Comparison of ENCODE assay signal across 25 cellular contexts in the genomic region with DNA sequence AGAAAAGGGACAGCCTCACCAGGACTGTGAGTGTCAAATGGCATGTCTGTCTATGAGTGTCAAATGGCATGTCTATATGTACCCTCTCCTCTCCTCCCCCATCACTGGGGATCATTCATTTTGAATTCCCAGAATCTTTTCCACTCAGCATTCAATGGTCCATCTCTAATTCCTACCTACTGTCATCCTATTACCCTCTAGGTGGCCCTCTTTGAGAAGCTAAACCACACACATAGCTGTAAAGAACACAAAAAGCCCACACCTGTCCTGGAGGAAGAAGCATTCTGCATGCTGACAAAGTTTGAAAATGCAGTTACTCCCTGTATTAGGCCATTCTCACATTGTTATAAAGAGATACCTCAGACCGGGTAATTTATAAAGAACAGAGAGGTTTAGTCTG. TPM values are rescaled to one million over a fixed set of nuclear protein-coding genes. Genes with fewer than 3 reads are reported as not detected.
DNase-seq lines count a peak whose midpoint lies in the region; ATAC-seq and TF ChIP-seq lines count a peak whose summit lies in the region.
"Had no signal": no experiment of that assay in that cellular context is flagged by ENCODE, and none has a peak within 500 bp of the region (broad histone marks: within the 10 kb centered on the region; RNA-seq: fewer than 3 reads in every experiment).

No MANE protein-coding gene starts in this region.

- WGBS in H9 (ENCODE audit: extremely low coverage, insufficient read length, low lambda C conversion rate), result no CpG with 5 or more reads among the region's 1 CpG
- no CpG with 5 or more reads among the region's 1 CpG for WGBS in mesendoderm (ENCODE audit: extremely low coverage, insufficient coverage, low lambda C conversion rate)

- no peak overlapping the region for H3K23ac ChIP-seq in H9 (ENCODE audit: insufficient read length, low read depth, low read length)
- no peak overlapping the region for H3K23ac ChIP-seq in mesendoderm (ENCODE audit: low read length)

- H2BK5ac ChIP-seq in H9 (ENCODE audit: insufficient read length, low read length) (no peak overlapping the region), mesendoderm (ENCODE audit: low read length) (no peak overlapping the region)

- H3K36me3 Mint-ChIP-seq in H9 (ENCODE audit: insufficient read depth in 1 of 3, low read depth in 3 of 3), result peaks cover 8 to 17% (median 10%) of the 10 kb centered on the region in 3 experiments
- H3K36me3 Mint-ChIP-seq: CD8-positive, alpha-beta T cell had no signal

- H3K14ac ChIP-seq in H9 (ENCODE audit: insufficient read depth, low read length), result no peak overlapping the region

- no peak overlapping the region for H3K18ac ChIP-seq in H9 (ENCODE audit: insufficient read length, low read depth, low read length)
- no peak overlapping the region for H3K18ac ChIP-seq in mesendoderm (ENCODE audit: low read length)

- H2AK5ac ChIP-seq in H9 (ENCODE audit: insufficient read length, low read length) (no peak overlapping the region), mesendoderm (ENCODE audit: low read length) (no peak overlapping the region)

- no peak overlapping the region for H3K4me3 Mint-ChIP-seq in H9
- H3K4me3 Mint-ChIP-seq: CD8-positive, alpha-beta T cell had no signal

- H2BK12ac ChIP-seq in H9 (ENCODE audit: insufficient read length, low read depth, low read length), result no peak overlapping the region

- no peaks in the 10 kb centered on the region for H3K4me1 ChIP-seq in H9 (ENCODE audit: insufficient read depth, low read length)
- no peaks in the 10 kb centered on the region for H3K4me1 ChIP-seq in mesendoderm (ENCODE audit: control insufficient read depth, low read depth, low read length)

- peaks cover 17% of the 10 kb centered on the region in 2 experiments for H3K9me3 Mint-ChIP-seq in H9

- H3K9ac ChIP-seq in H9 (ENCODE audit: extremely low read depth, insufficient read length, low read length), result no peak overlapping the region
- H3K9ac ChIP-seq in mesendoderm (ENCODE audit: low read length), result no peak overlapping the region
- H3K9ac ChIP-seq: BLaER1 treated with 17β-estradiol and CSF1 and Interleukin-3, amounts not matched to agents 10 nM and 100 nM had no signal

- TF ChIP-seq CTCF in H9 (conservative IDR thresholded peaks at IDR 0.05) (peak; percentile 35; the same call in 2 of the 3 replicates), WERI-Rb-1 (IDR thresholded peaks at IDR 0.05; ENCODE audit: low read depth, low read length) (0 out of 2 replicates have a peak, but pooled peaks have one; percentile 5)

- H3K9me3 ChIP-seq in H9 (ENCODE audit: control insufficient read depth, low read depth, low read length) (peaks cover under 1% of the 10 kb centered on the region), WERI-Rb-1 (ENCODE audit: severe bottlenecking) (peaks cover under 1% of the 10 kb centered on the region)

- H3K27ac ChIP-seq in H9 (ENCODE audit: insufficient read length, low read depth, low read length) (no peak overlapping the region), WERI-Rb-1 (no peak overlapping the region), mesendoderm (ENCODE audit: low read depth, low read length) (no peak overlapping the region)

- peak; percentile 34 for DNase-seq in COR-L47 (lab: John Stamatoyannopoulos, UW)
- no peak for DNase-seq in H9
- no peak for DNase-seq in WERI-Rb-1
- DNase-seq in mesendoderm, result peak; percentile 21
- DNase-seq in sciatic nerve (ENCODE audit: low spot score), result no peak
- no peak for DNase-seq in HPDE6-E6E7 (ENCODE audit: extremely low spot score)
- no peak for DNase-seq in KBM-7
- DNase-seq: Calu3; CD8-positive, alpha-beta T cell; DMS153; GDM1; MM.1S; NCI-H1092; NCI-H1436; NCI-H187 treated with DMSO at 0.1 percent for 48 hours; NCI-H2107; NCI-H226; NCI-H510A treated with DMSO at 0.1 percent for 48 hours; PC-3; Right ventricle myocardium superior had no signal

- no peak overlapping the region for H3K4ac ChIP-seq in H9 (ENCODE audit: low read depth, low read length)
- H3K4ac ChIP-seq in mesendoderm (ENCODE audit: low read depth, low read length), result no peak overlapping the region

- H4K20me1 ChIP-seq in H9 (ENCODE audit: control insufficient read depth, insufficient read depth, insufficient read length), result no peaks in the 10 kb centered on the region
- H4K20me1 ChIP-seq: BLaER1 treated with 17β-estradiol and CSF1 and Interleukin-3, amounts not matched to agents 10 nM and 100 nM had no signal

- H3K27me3 Mint-ChIP-seq in H9 (ENCODE audit: low read depth), result no peaks in the 10 kb centered on the region

- no peak overlapping the region for H2AFZ ChIP-seq in H9 (ENCODE audit: low read length)

- H4K5ac ChIP-seq in H9 (ENCODE audit: insufficient read length, low read depth, low read length) (no peak overlapping the region), mesendoderm (ENCODE audit: low read length) (no peak overlapping the region)

- H2BK15ac ChIP-seq in H9 (ENCODE audit: low read depth, low read length), result no peak overlapping the region
- H2BK15ac ChIP-seq in mesendoderm (replicated peaks; ENCODE audit: low read depth), result no peak overlapping the region

- H3K79me1 ChIP-seq in H9 (ENCODE audit: insufficient read depth, low read depth, low read length, poor library complexity, severe bottlenecking), result no peaks in the 10 kb centered on the region
- H3K79me1 ChIP-seq in mesendoderm (ENCODE audit: low read length), result no peaks in the 10 kb centered on the region

- no peaks in the 10 kb centered on the region for H3K27me3 ChIP-seq in H9 (ENCODE audit: insufficient read depth, low read length)
- no peaks in the 10 kb centered on the region for H3K27me3 ChIP-seq in WERI-Rb-1 (ENCODE audit: insufficient read depth, low read depth, severe bottlenecking)
- no peaks in the 10 kb centered on the region for H3K27me3 ChIP-seq in mesendoderm (ENCODE audit: insufficient read depth, low read length, poor library complexity)
- H3K27me3 ChIP-seq: BLaER1 treated with 17β-estradiol and CSF1 and Interleukin-3, amounts not matched to agents 10 nM and 100 nM had no signal

- H4K8ac ChIP-seq in H9 (replicated peaks; ENCODE audit: insufficient read length, low read depth, low read length), result no peak overlapping the region
- H4K8ac ChIP-seq in mesendoderm (ENCODE audit: low read depth, low read length), result no peak overlapping the region

- no peak overlapping the region; a peak in 1 of 7 replicates for H3K27ac Mint-ChIP-seq in H9
- H3K27ac Mint-ChIP-seq: CD8-positive, alpha-beta T cell had no signal

- H2BK120ac ChIP-seq in H9 (ENCODE audit: low read depth, low read length, poor library complexity, severe bottlenecking) (no peak overlapping the region), mesendoderm (ENCODE audit: low read depth, low read length) (no peak overlapping the region)

- no peaks in the 10 kb centered on the region for H3K23me2 ChIP-seq in H9 (ENCODE audit: insufficient read length, low read depth, low read length, poor library complexity, severe bottlenecking)

- H3K79me2 ChIP-seq in H9 (ENCODE audit: insufficient read depth, low read length), result no peaks in the 10 kb centered on the region
- no peaks in the 10 kb centered on the region for H3K79me2 ChIP-seq in mesendoderm (ENCODE audit: control insufficient read depth, insufficient read depth, low read length)

- H3K4me2 ChIP-seq in H9 (ENCODE audit: insufficient read depth, insufficient read length, low read length) (no peak overlapping the region), mesendoderm (ENCODE audit: low read length) (no peak overlapping the region)

- H3K36me3 ChIP-seq in WERI-Rb-1, result no peaks in the 10 kb centered on the region
- no peaks in the 10 kb centered on the region for H3K36me3 ChIP-seq in mesendoderm (ENCODE audit: control insufficient read depth, insufficient read depth, low read length)
- H3K36me3 ChIP-seq: BLaER1 treated with 17β-estradiol and CSF1 and Interleukin-3, amounts not matched to agents 10 nM and 100 nM had no signal

- ATAC-seq in sciatic nerve, result no peak
- ATAC-seq: CD8-positive, alpha-beta T cell; K562; PC-3 had no signal

- no peak overlapping the region for H2BK20ac ChIP-seq in H9 (ENCODE audit: low read depth, low read length, poor library complexity, severe bottlenecking)

- H3K56ac ChIP-seq in H9 (ENCODE audit: insufficient read length, low read depth, low read length) (no peak overlapping the region), mesendoderm (ENCODE audit: low read length) (no peak overlapping the region)

- H3K4me3 ChIP-seq in WERI-Rb-1 (ENCODE audit: low read depth, low read length) (no peak overlapping the region), mesendoderm (ENCODE audit: low read length) (no peak overlapping the region)
- H3K4me3 ChIP-seq: BLaER1 treated with 17β-estradiol and CSF1 and Interleukin-3, amounts not matched to agents 10 nM and 100 nM; K562 had no signal

- H3K4me1 Mint-ChIP-seq in H9, result peaks cover 5 to 11% of the 10 kb centered on the region in 2 experiments

- in situ Hi-C loops in KBM-7 (cut with MboI; ENCODE audit: low pct_unique_long_range_greater_than_20kb, low sequenced_read_pairs), result no loop called here

- intact Hi-C loops in sciatic nerve (cut with DNase I), result no loop called here

- no peak overlapping the region for H4K91ac ChIP-seq in H9 (ENCODE audit: insufficient read length, low read depth, low read length)

- H3T11ph ChIP-seq in H9 (ENCODE audit: low read length), result no peak overlapping the region

RNA-seq across cellular contexts. Expression of a gene that starts 46.2 kb away (rescaled TPM):
- total RNA-seq in H9 (2021), result not detected in 2 replicates
- not detected for polyA plus RNA-seq in mesendoderm (2013, experiment 1 of 2)
- polyA plus RNA-seq in mesendoderm (2013, experiment 2 of 2), result not detected
- not detected for total RNA-seq in sciatic nerve
- total RNA-seq: Calu3; CD8-positive, alpha-beta T cell; PC-3; Right ventricle myocardium superior; RPMI7951; SK-MEL-5; T-helper 1 cell treated with Interleukin-12 subunit alpha and Interleukin-12 subunit beta and Interleukin-4 antibody, amounts not matched to agents 30 ng/mL and 1 ng/mL, for 36 hours had no signal
- polyA plus RNA-seq: K562 had no signal

Comparison
In these comparisons a context has a peak if more than half of its experiments do, and no peak if none do; other contexts are left out.
1. DNase-seq: peak in COR-L47 (single experiment) and mesendoderm (single experiment); none in H9 (single experiment), WERI-Rb-1 (single experiment), sciatic nerve (single experiment), HPDE6-E6E7 (single experiment) and KBM-7 (single experiment).